In genomic region chr2:10549196-10549595, GRCh38 we compare ENCODE assay signal across 10 cellular contexts.
"Had no signal": no experiment of that assay in that cellular context is flagged by ENCODE, and none has a peak within 500 bp of the region (broad histone marks: within the 10 kb centered on the region; RNA-seq: fewer than 3 reads in every experiment).

No MANE protein-coding gene starts in this region.

- FAIRE-seq: TTC549 had no signal

- H3K36me3 ChIP-seq: left lung, suprapubic skin, transverse colon had no signal

- H3K4me3 ChIP-seq: left lung, suprapubic skin, transverse colon had no signal

- H3K9me3 ChIP-seq: left lung, suprapubic skin, transverse colon had no signal

- H3K27ac ChIP-seq: left lung, suprapubic skin, transverse colon had no signal

- H3K4me1 ChIP-seq: suprapubic skin, transverse colon had no signal

- DNase-seq: activated CD4-positive, alpha-beta T cell treated with anti-CD3 and anti-CD28 coated beads, Interleukin-2, amount 50 U/mL, for 4 hours; activated naive CD8-positive, alpha-beta T cell treated with anti-CD3 and anti-CD28 coated beads for 36 hours; amygdala; effector memory CD8-positive, alpha-beta T cell; hippocampal formation; occipital lobe; transverse colon had no signal

- ATAC-seq: effector memory CD8-positive, alpha-beta T cell; left lung had no signal
